In the genomic region with DNA sequence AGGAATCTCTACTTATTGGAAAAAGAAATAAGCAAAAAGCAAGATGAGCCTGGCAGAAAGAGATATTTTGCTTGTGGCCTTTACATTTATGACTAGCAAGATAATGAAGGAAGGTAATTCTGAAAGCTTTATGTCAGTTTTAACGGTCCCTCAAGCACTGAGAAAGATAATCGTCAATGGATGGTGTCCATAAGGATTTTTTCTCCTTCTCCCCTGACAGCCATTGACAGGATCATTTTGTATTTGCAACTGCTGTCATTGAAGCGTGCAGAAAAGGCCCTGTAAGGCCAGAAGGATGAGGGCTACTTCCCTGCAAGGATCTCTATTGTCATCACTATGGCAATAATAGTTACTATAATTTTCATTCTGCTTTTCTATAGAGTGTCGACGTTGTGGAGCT, we compare ENCODE assay signal across 27 cellular contexts. TPM values are rescaled to one million over a fixed set of nuclear protein-coding genes. Genes with fewer than 3 reads are reported as not detected.
DNase-seq lines count a peak whose midpoint lies in the region; ATAC-seq and TF ChIP-seq lines count a peak whose summit lies in the region.
"Had no signal": no experiment of that assay in that cellular context is flagged by ENCODE, and none has a peak within 500 bp of the region (broad histone marks: within the 10 kb centered on the region; RNA-seq: fewer than 3 reads in every experiment).

No MANE protein-coding gene starts in this region.

- H3K4ac ChIP-seq in H9 (ENCODE audit: low read depth, low read length), result no peak overlapping the region

- H3K23me2 ChIP-seq in H9 (ENCODE audit: insufficient read length, low read depth, low read length, poor library complexity, severe bottlenecking), result peaks cover 5% of the 10 kb centered on the region

- no peaks in the 10 kb centered on the region for H3F3A ChIP-seq in neural progenitor cell (ENCODE audit: low read depth)

- H3K79me2 ChIP-seq in H9 (ENCODE audit: insufficient read depth, low read length) (no peaks in the 10 kb centered on the region), neural progenitor cell (ENCODE audit: low read depth) (no peaks in the 10 kb centered on the region)

- DNase-seq in CD4-positive, alpha-beta T cell, result no peak
- DNase-seq in H9 (no peak), glutamatergic neuron (no peak), neural progenitor cell (ENCODE audit: low spot score) (no peak), amygdala (lab: John Stamatoyannopoulos, UW) (no peak), left lung (no peak), kidney tubule cell (ENCODE audit: low spot score) (no peak)
- DNase-seq: activated CD4-positive, alpha-beta T cell treated with anti-CD3 and anti-CD28 coated beads, Interleukin-2, amount 10 ng/mL, durations not matched to agents 7 days and 5 days; activated naive CD4-positive, alpha-beta T cell treated with anti-CD3 and anti-CD28 coated beads for 36 hours; amniotic stem cell; effector CD8-positive, alpha-beta T cell; erythroblast; GOT3; heart left ventricle; Kasumi-1; mammary epithelial cell; NCI-H526 treated with DMSO at 0.1 percent for 48 hours; pancreas; Peyer's patch; right lobe of liver; SHP77 treated with DMSO at 0.1 percent for 48 hours; stimulated activated CD4-positive, alpha-beta T cell treated with anti-CD3 and anti-CD28 coated beads, Interleukin-2, amount 100 ng/mL, for 48 hours; substantia nigra; upper lobe of right lung had no signal

- no peak overlapping the region for H2AK5ac ChIP-seq in H9 (ENCODE audit: insufficient read length, low read length)

- H4K5ac ChIP-seq in H9 (ENCODE audit: insufficient read length, low read depth, low read length), result no peak overlapping the region

- H3K79me1 ChIP-seq in H9 (ENCODE audit: insufficient read depth, low read depth, low read length, poor library complexity, severe bottlenecking), result no peaks in the 10 kb centered on the region

- no peak for ATAC-seq in CD4-positive, alpha-beta T cell (ENCODE audit: poor library complexity)
- ATAC-seq in GM21825 (IDR thresholded peaks at IDR 0.05; ENCODE audit: unreplicated experiment) (no peak), left lung (no peak)
- ATAC-seq: upper lobe of right lung had no signal

- H3K4me3 Mint-ChIP-seq in CD4-positive, alpha-beta T cell, result peak overlapping the region; percentile 91
- H3K4me3 Mint-ChIP-seq in H9, result peak overlapping the region; percentile 83 to 89; a peak in 3 of 5 replicates
- H3K4me3 Mint-ChIP-seq in glutamatergic neuron (ENCODE audit: unreplicated experiment), result peak overlapping the region; percentile 94
- peak overlapping the region; percentile 91 for H3K4me3 Mint-ChIP-seq in neural progenitor cell

- intact Hi-C loops in CD4-positive, alpha-beta T cell (cut with DNase I, micrococcal nuclease), result loop anchor here (1.0 to 10.0 kb wide), 6 partner anchors 190 to 1851 kb away; partner anchors contain the start of genes SLC35B4 (in 2 of the 2), CHCHD3 (in 1 of the 2) and MTPN (in 1 of the 2)
- intact Hi-C loops in left lung (cut with DNase I), result loop anchor here in 1 of 2 donors (10.0 kb wide), 1 partner anchor 189 kb away; the partner anchor contains the start of gene SLC35B4

- no CpG with 5 or more reads among the region's 5 CpGs for WGBS in H9 (ENCODE audit: extremely low coverage, insufficient read length, low lambda C conversion rate)

- H2BK120ac ChIP-seq in H9 (ENCODE audit: low read depth, low read length, poor library complexity, severe bottlenecking), result no peak overlapping the region

- H3K4me3 ChIP-seq in neural progenitor cell (no peak overlapping the region), left lung (no peak overlapping the region)

- H3K36me3 ChIP-seq in neural progenitor cell (no peaks in the 10 kb centered on the region), left lung (no peaks in the 10 kb centered on the region)
- H3K36me3 ChIP-seq: heart left ventricle, pancreas, Peyer's patch, right lobe of liver, upper lobe of right lung had no signal

- H3K4me2 ChIP-seq in H9 (ENCODE audit: insufficient read depth, insufficient read length, low read length) (no peak overlapping the region), neural progenitor cell (no peak overlapping the region)

- no peak overlapping the region for H3K9ac ChIP-seq in H9 (ENCODE audit: extremely low read depth, insufficient read length, low read length)
- H3K9ac ChIP-seq in neural progenitor cell, result no peak overlapping the region

- no peak overlapping the region for H2BK12ac ChIP-seq in H9 (ENCODE audit: insufficient read length, low read depth, low read length)

- peaks cover 21% of the 10 kb centered on the region for H3K4me1 Mint-ChIP-seq in CD4-positive, alpha-beta T cell (ENCODE audit: low read depth)
- H3K4me1 Mint-ChIP-seq in H9 (peaks cover 47 to 52% of the 10 kb centered on the region in 2 experiments), glutamatergic neuron (ENCODE audit: low read depth, unreplicated experiment) (peaks cover 11% of the 10 kb centered on the region), neural progenitor cell (peaks cover 24% of the 10 kb centered on the region)

- POLR2A ChIA-PET in CD4-positive, alpha-beta T cell (lab: Charles Lee), result interaction anchor here (1.3 kb wide), 1 partner anchor 1044 kb away, joined by 4 read pairs; the partner anchor contains the start of gene CHCHD3

- H3K36me3 Mint-ChIP-seq in CD4-positive, alpha-beta T cell (ENCODE audit: low read depth), result no peaks in the 10 kb centered on the region
- H3K36me3 Mint-ChIP-seq in H9 (ENCODE audit: insufficient read depth in 1 of 3, low read depth in 3 of 3) (peaks cover 0 to 5% (median 0%) of the 10 kb centered on the region in 3 experiments; a peak in 2 of 7 replicates), glutamatergic neuron (ENCODE audit: unreplicated experiment) (no peaks in the 10 kb centered on the region), neural progenitor cell (no peaks in the 10 kb centered on the region)
- H3K36me3 Mint-ChIP-seq: CD14-positive monocyte had no signal

- no peak overlapping the region for H2BK5ac ChIP-seq in H9 (ENCODE audit: insufficient read length, low read length)

- no peak overlapping the region for H4K91ac ChIP-seq in H9 (ENCODE audit: insufficient read length, low read depth, low read length)

- no peak overlapping the region for H3K18ac ChIP-seq in H9 (ENCODE audit: insufficient read length, low read depth, low read length)

- CTCF ChIA-PET in CD4-positive, alpha-beta T cell (lab: Charles Lee), result no interaction called here

- no peak overlapping the region for H4K8ac ChIP-seq in H9 (replicated peaks; ENCODE audit: insufficient read length, low read depth, low read length)

- no peak overlapping the region for H3K27ac Mint-ChIP-seq in CD4-positive, alpha-beta T cell
- H3K27ac Mint-ChIP-seq in H9 (no peak overlapping the region), glutamatergic neuron (ENCODE audit: unreplicated experiment) (no peak overlapping the region), neural progenitor cell (no peak overlapping the region)
- H3K27ac Mint-ChIP-seq: activated CD4-positive, alpha-beta T cell treated with anti-CD3 and anti-CD28 coated beads, Interleukin-2, amount 10 ng/mL, durations not matched to agents 7 days and 5 days had no signal

- no peaks in the 10 kb centered on the region for H3K27me3 ChIP-seq in CD4-positive, alpha-beta T cell (ENCODE audit: control insufficient read depth, insufficient read depth, low read length)
- H3K27me3 ChIP-seq in H9 (ENCODE audit: insufficient read depth, low read length) (no peaks in the 10 kb centered on the region), neural progenitor cell (peaks cover 12% of the 10 kb centered on the region), left lung (no peaks in the 10 kb centered on the region)
- H3K27me3 ChIP-seq: pancreas, Peyer's patch, right lobe of liver, upper lobe of right lung had no signal

- H3K9me3 ChIP-seq in CD4-positive, alpha-beta T cell (ENCODE audit: control insufficient read depth, low read length), result no peaks in the 10 kb centered on the region
- H3K9me3 ChIP-seq in H9 (ENCODE audit: control insufficient read depth, low read depth, low read length) (no peaks in the 10 kb centered on the region), neural progenitor cell (ENCODE audit: low read depth) (no peaks in the 10 kb centered on the region), left lung (no peaks in the 10 kb centered on the region)
- H3K9me3 ChIP-seq: heart left ventricle, pancreas, Peyer's patch, right lobe of liver, upper lobe of right lung had no signal

- H2BK15ac ChIP-seq in H9 (ENCODE audit: low read depth, low read length), result no peak overlapping the region

- no peak for TF ChIP-seq CTCF in CD4-positive, alpha-beta T cell (IDR thresholded peaks at IDR 0.05)
- no peak for TF ChIP-seq CTCF in H9 (conservative IDR thresholded peaks at IDR 0.05)
- no peak for TF ChIP-seq CTCF in glutamatergic neuron (IDR thresholded peaks at IDR 0.05; ENCODE audit: partially characterized antibody, unreplicated experiment)
- no peak for TF ChIP-seq CTCF in neural progenitor cell (IDR thresholded peaks at IDR 0.05)
- no peak for TF ChIP-seq CTCF in left lung (IDR thresholded peaks at IDR 0.05)

- no peak overlapping the region for H3K56ac ChIP-seq in H9 (ENCODE audit: insufficient read length, low read depth, low read length)

- no peaks in the 10 kb centered on the region for H4K20me1 ChIP-seq in H9 (ENCODE audit: control insufficient read depth, insufficient read depth, insufficient read length)
- H4K20me1 ChIP-seq in neural progenitor cell (ENCODE audit: low read depth), result no peaks in the 10 kb centered on the region

- H3K14ac ChIP-seq in H9 (ENCODE audit: insufficient read depth, low read length), result no peak overlapping the region

- H2BK20ac ChIP-seq in H9 (ENCODE audit: low read depth, low read length, poor library complexity, severe bottlenecking), result no peak overlapping the region

- H3K27me3 Mint-ChIP-seq in CD4-positive, alpha-beta T cell, result peaks cover 28% of the 10 kb centered on the region
- H3K27me3 Mint-ChIP-seq in H9 (ENCODE audit: low read depth) (peaks cover 5% of the 10 kb centered on the region; the same call in 1 of the 2 replicates), glutamatergic neuron (ENCODE audit: unreplicated experiment) (no peaks in the 10 kb centered on the region), neural progenitor cell (ENCODE audit: insufficient read depth, low read depth) (peaks cover 6% of the 10 kb centered on the region)

- H2AFZ ChIP-seq in H9 (ENCODE audit: low read length) (no peak overlapping the region), neural progenitor cell (replicated peaks) (no peak overlapping the region)

- peaks cover 8% of the 10 kb centered on the region for H3K4me1 ChIP-seq in H9 (ENCODE audit: insufficient read depth, low read length)
- H3K4me1 ChIP-seq in neural progenitor cell, result peaks cover 9% of the 10 kb centered on the region
- H3K4me1 ChIP-seq in left lung, result peaks cover 0 to 3% of the 10 kb centered on the region in 2 donors

- no peak overlapping the region for H3T11ph ChIP-seq in H9 (ENCODE audit: low read length)

- H3K23ac ChIP-seq in H9 (ENCODE audit: insufficient read length, low read depth, low read length), result no peak overlapping the region

- no peak overlapping the region for H3K27ac ChIP-seq in CD4-positive, alpha-beta T cell (ENCODE audit: low read depth, low read length)
- no peak overlapping the region for H3K27ac ChIP-seq in H9 (ENCODE audit: insufficient read length, low read depth, low read length)
- H3K27ac ChIP-seq in neural progenitor cell, result no peak overlapping the region
- H3K27ac ChIP-seq in left lung, result no peak overlapping the region
- H3K27ac ChIP-seq: heart left ventricle, HL-60, pancreas, Peyer's patch, right lobe of liver, upper lobe of right lung had no signal

- no peaks in the 10 kb centered on the region for H3K9me3 Mint-ChIP-seq in CD4-positive, alpha-beta T cell
- peaks cover 0 to 2% of the 10 kb centered on the region in 2 experiments; a peak in 1 of 5 replicates for H3K9me3 Mint-ChIP-seq in H9
- no peaks in the 10 kb centered on the region for H3K9me3 Mint-ChIP-seq in glutamatergic neuron (ENCODE audit: unreplicated experiment)
- H3K9me3 Mint-ChIP-seq in neural progenitor cell, result no peaks in the 10 kb centered on the region
- H3K9me3 Mint-ChIP-seq: activated CD4-positive, alpha-beta T cell treated with anti-CD3 and anti-CD28 coated beads, Interleukin-2, amount 10 ng/mL, durations not matched to agents 7 days and 5 days; activated naive CD4-positive, alpha-beta T cell treated with anti-CD3 and anti-CD28 coated beads for 36 hours had no signal

RNA-seq across cellular contexts. Expression of gene LRGUK, which starts 1.0 kb away (rescaled TPM):
- total RNA-seq in CD4-positive, alpha-beta T cell, result under 1 TPM; 0.20 to 0.27 TPM
- total RNA-seq in H9 (2021), result 1.5 and 1.8 TPM in 2 replicates
- total RNA-seq in glutamatergic neuron (ENCODE audit: unreplicated experiment), result 0.81 TPM
- 1.1 and 1.4 TPM in 2 replicates for total RNA-seq in neural progenitor cell (ENCODE audit: low replicate concordance)
- total RNA-seq in left lung, result 1 to 10 TPM in 1 of 2 donors, under 1 TPM in 1; 0.94 to 1.0 TPM
